In genomic region chr19:14496029-14496848, GRCh38 we compare ENCODE assay signal across 1 cellular context.
TF ChIP-seq lines count a peak whose summit lies in the region.

Gene GIPC1 (minus strand): TSS chr19:14496127. CDS start chr19:14482976, 13,151 bp downstream.

TF ChIP-seq in HEK293, 187 proteins besides CTCF, POLR2A, EP300 and RAD21 (continued from another document and continues in another):
- TF ChIP-seq ZNF692 (tag by site-specific recombination; IDR thresholded peaks at IDR 0.05) (peak; percentile 96), ZSCAN16 (tag by site-specific recombination; IDR thresholded peaks at IDR 0.05) (no peak), KLF8 (tag by site-specific recombination; IDR thresholded peaks at IDR 0.05) (peak; percentile 92), SP2 (tag by site-specific recombination; IDR thresholded peaks at IDR 0.05) (peak; percentile 98), ZBTB6 (tag by site-specific recombination; IDR thresholded peaks at IDR 0.05) (no peak), HIC1 (tag by site-specific recombination; IDR thresholded peaks at IDR 0.05) (peak; percentile 97), ZNF184 (tag by site-specific recombination; IDR thresholded peaks at IDR 0.05) (no peak), ZNF629 (tag by site-specific recombination; IDR thresholded peaks at IDR 0.05) (peak; percentile 75), ZNF792 (tag by site-specific recombination; IDR thresholded peaks at IDR 0.05) (no peak), ZNF518A (tag by site-specific recombination; conservative IDR thresholded peaks at IDR 0.05; ENCODE audit: low read depth) (no peak), ZEB2 (tag by site-specific recombination; IDR thresholded peaks at IDR 0.05) (peak; percentile 94), ZNF791 (tag by site-specific recombination; IDR thresholded peaks at IDR 0.05) (no peak), EGR2 (tag by site-specific recombination; IDR thresholded peaks at IDR 0.05; ENCODE audit: low read depth) (0 out of 2 replicates have a peak, but pooled peaks have one; percentile 39), KLF9 (tag by site-specific recombination; IDR thresholded peaks at IDR 0.05; ENCODE audit: low read depth) (peak; percentile 64), ZBTB10 (tag by site-specific recombination; IDR thresholded peaks at IDR 0.05) (peak; percentile 70), KLF17 (tag by site-specific recombination; IDR thresholded peaks at IDR 0.05) (peak; percentile 83), RBAK (tag by site-specific recombination; IDR thresholded peaks at IDR 0.05) (no peak), ZBTB20 (tag by site-specific recombination; IDR thresholded peaks at IDR 0.05) (peak; percentile 81; the same call in 1 of the 2 replicates), ZNF223 (tag by site-specific recombination; IDR thresholded peaks at IDR 0.05) (no peak), ZBTB7A (tag by site-specific recombination; IDR thresholded peaks at IDR 0.05; ENCODE audit: low read depth) (0 out of 2 replicates have a peak, but pooled peaks have one; percentile 63), ZNF341 (tag by site-specific recombination; IDR thresholded peaks at IDR 0.05; ENCODE audit: low read depth) (peak; percentile 100), ZNF350 (tag by site-specific recombination; IDR thresholded peaks at IDR 0.05) (no peak), ZNF394 (tag by site-specific recombination; IDR thresholded peaks at IDR 0.05; ENCODE audit: borderline replicate concordance) (peak; percentile 45; the same call in 1 of the 2 replicates), ZNF239 (tag by site-specific recombination; IDR thresholded peaks at IDR 0.05) (no peak), ZNF639 (tag by site-specific recombination; IDR thresholded peaks at IDR 0.05) (no peak; the same call in none of the 2 replicates), ZNF548 (tag by site-specific recombination; IDR thresholded peaks at IDR 0.05) (no peak), ZNF416 (tag by site-specific recombination; IDR thresholded peaks at IDR 0.05) (no peak), MZF1 (tag by site-specific recombination; IDR thresholded peaks at IDR 0.05; ENCODE audit: borderline replicate concordance) (no peak), ZNF704 (tag by site-specific recombination; IDR thresholded peaks at IDR 0.05) (no peak), ZNF501 (tag by site-specific recombination; IDR thresholded peaks at IDR 0.05) (peak; percentile 42), ZNF596 (tag by site-specific recombination; IDR thresholded peaks at IDR 0.05) (no peak), OVOL3 (tag by site-specific recombination; IDR thresholded peaks at IDR 0.05) (no peak), GLI4 (tag by site-specific recombination; IDR thresholded peaks at IDR 0.05) (no peak), PRDM6 (tag by site-specific recombination; IDR thresholded peaks at IDR 0.05) (no peak), KLF10 (tag by site-specific recombination; IDR thresholded peaks at IDR 0.05) (peak; percentile 85; the same call in 1 of the 2 replicates), HOXC10 (CRISPR knock-in tag; IDR thresholded peaks at IDR 0.05) (no peak), BCL11B (tag by site-specific recombination; IDR thresholded peaks at IDR 0.05; ENCODE audit: low read depth) (no peak), ZNF76 (tag by site-specific recombination; IDR thresholded peaks at IDR 0.05; ENCODE audit: borderline replicate concordance, low read depth) (peak; percentile 57; the same call in 1 of the 2 replicates), GLIS2 (tag by site-specific recombination; IDR thresholded peaks at IDR 0.05) (peak; percentile 72), ZNF174 (tag by site-specific recombination; IDR thresholded peaks at IDR 0.05) (no peak), SP7 (tag by site-specific recombination; IDR thresholded peaks at IDR 0.05) (peak; percentile 77; the same call in 1 of the 2 replicates), ZNF138 (tag by site-specific recombination; IDR thresholded peaks at IDR 0.05; ENCODE audit: borderline replicate concordance) (no peak), ZSCAN23 (tag by site-specific recombination; IDR thresholded peaks at IDR 0.05) (no peak), ZNF274 (IDR thresholded peaks at IDR 0.05; ENCODE audit: low read length) (no peak), ZNF274 (tag by site-specific recombination; IDR thresholded peaks at IDR 0.05; ENCODE audit: borderline replicate concordance) (no peak), PRDM1 (tag by site-specific recombination; IDR thresholded peaks at IDR 0.05) (no peak)
